Comparison of ENCODE assay signal across 8 cellular contexts in genomic region chr16:21236831-21237230, GRCh38. TPM values are rescaled to one million over a fixed set of nuclear protein-coding genes. Genes with fewer than 3 reads are reported as not detected.
"Had no signal": no experiment of that assay in that cellular context is flagged by ENCODE, and none has a peak within 500 bp of the region (broad histone marks: within the 10 kb centered on the region; RNA-seq: fewer than 3 reads in every experiment).

No MANE protein-coding gene starts in this region.

- FAIRE-seq: HTR-8/SVneo had no signal

- DNase-seq: IMR-90, KBM-7, KG1 had no signal

- H3K27ac ChIP-seq: HL-60 had no signal

RNA-seq across cellular contexts. Expression of gene ANKS4B, which starts 3.3 kb away (rescaled TPM):
- total RNA-seq: HT1080, IMR-90 had no signal
- polyA plus RNA-seq: IgD-negative memory B cell, IMR-90 had no signal

RNA-seq across cellular contexts. Expression of gene ZP2, which starts 25.5 kb away (rescaled TPM):
- total RNA-seq: HT-29, HT1080, IMR-90 had no signal
- polyA plus RNA-seq: IgD-negative memory B cell, IMR-90 had no signal

RNA-seq across cellular contexts. Expression of gene CRYM, which starts 41.3 kb away (rescaled TPM):
- total RNA-seq: HT1080, IMR-90 had no signal
- polyA plus RNA-seq: IgD-negative memory B cell, IMR-90 had no signal
